In the genomic region with DNA sequence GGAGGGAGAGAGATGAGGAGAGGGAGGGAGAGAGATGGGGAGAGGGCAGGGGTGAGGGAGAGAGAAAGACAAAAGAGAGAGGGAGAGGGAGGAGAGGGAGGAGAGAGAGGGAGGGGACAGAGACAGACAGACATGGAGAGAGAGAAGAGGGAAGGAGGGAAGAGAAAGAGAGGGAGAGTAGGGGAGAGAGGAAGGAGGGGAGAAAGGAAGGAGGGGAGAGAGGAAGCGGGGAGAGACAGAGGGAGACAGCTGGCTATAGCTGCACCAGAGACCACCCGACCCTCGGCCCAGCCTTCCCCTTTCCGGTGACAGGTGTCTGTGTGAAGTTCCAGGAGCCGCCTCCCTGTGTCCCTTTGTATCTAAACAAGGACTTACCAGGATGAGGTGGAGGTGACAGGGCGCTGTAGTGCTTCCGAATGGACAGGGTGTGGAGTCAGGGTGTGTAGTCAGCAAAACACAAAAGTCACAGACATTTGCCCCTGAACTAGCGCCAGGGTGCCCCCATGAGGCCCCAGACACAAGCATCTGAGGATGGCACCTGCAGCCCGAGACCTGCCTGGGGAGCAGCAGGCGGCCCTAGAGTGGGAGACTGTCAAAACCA, we compare ENCODE assay signal across 19 cellular contexts.
DNase-seq lines count a peak whose midpoint lies in the region; ATAC-seq, FAIRE-seq and TF ChIP-seq lines count a peak whose summit lies in the region.
"Had no signal": no experiment of that assay in that cellular context is flagged by ENCODE, and none has a peak within 500 bp of the region (broad histone marks: within the 10 kb centered on the region; RNA-seq: fewer than 3 reads in every experiment).

No MANE protein-coding gene starts in this region.

- RAD21 ChIA-PET in HCT116 (lab: Charles Lee; ENCODE audit: low non-redundant PET in 1 of 2, low total read pairs in 2 of 2, uncharacterized antibody in 2 of 2, unreplicated experiment in 2 of 2): no interaction called here

- CTCF ChIA-PET in HCT116 (lab: Charles Lee) (no interaction called here), HepG2 (lab: Yijun Ruan, JAX; ENCODE audit: low intra/inter-chr PET ratio, low total read pairs) (no interaction called here)

- TF ChIP-seq EP300 in HepG2 (IDR thresholded peaks at IDR 0.05; ENCODE audit: low read depth in 2 of 2, low read length in 2 of 2) (no peak), HepG2 (CRISPR knock-in tag; IDR thresholded peaks at IDR 0.05; ENCODE audit: borderline replicate concordance) (no peak)

- TF ChIP-seq RAD21 in HCT116 (IDR thresholded peaks at IDR 0.05; ENCODE audit: low read depth) (0 out of 2 replicates have a peak, but pooled peaks have one; percentile 17), HepG2 (CRISPR knock-in tag; IDR thresholded peaks at IDR 0.05) (peak; percentile 38; the same call in 1 of the 2 replicates)

- 65% methylated on average over 7 of the region's 10 CpGs for WGBS in HepG2 (ENCODE audit: low lambda C conversion rate)

- DNase-seq in NCI-H1092 treated with DMSO at 0.1 percent for 48 hours (lab: John Stamatoyannopoulos, UW) (peak; percentile 22), NCI-H1092 (lab: John Stamatoyannopoulos, UW) (no peak), HCT116 (ENCODE audit: low read depth, low spot score) (no peak), SW480 (ENCODE audit: low spot score) (peak; percentile 95), HepG2 (ENCODE audit: low spot score) (peak; percentile 45), gastrocnemius medialis (no peak), COR-L47 (lab: John Stamatoyannopoulos, UW) (no peak), SKM-1 (lab: John Stamatoyannopoulos, UW; ENCODE audit: unreplicated experiment) (no peak)
- DNase-seq: Calu3, DMS79, MG63, NCI-H1930, Peyer's patch, SIG-M5, SW 1271 had no signal

- H3K27ac ChIP-seq in HCT116 (ENCODE audit: low read depth, low read length) (no peak overlapping the region), HepG2 (ENCODE audit: extremely low read length, insufficient read depth, low read length) (peak overlapping the region; percentile 95), gastrocnemius medialis (no peak overlapping the region)
- H3K27ac ChIP-seq: 22Rv1, C4-2B, KMS-11, Peyer's patch had no signal

- H3K27me3 ChIP-seq in HCT116 (ENCODE audit: insufficient read depth, low read length) (no peaks in the 10 kb centered on the region), HepG2 (ENCODE audit: control insufficient read depth in 1 of 2, insufficient read depth in 2 of 2, low read length in 2 of 2) (no peaks in the 10 kb centered on the region), gastrocnemius medialis (peaks cover 11 to 15% (median 14%) of the 10 kb centered on the region in 3 donors)
- H3K27me3 ChIP-seq: MG63, Peyer's patch had no signal

- in situ Hi-C loops in HepG2 (cut with HindIII; ENCODE audit: extremely low pct_ligation_motif_present, low pct_unique_long_range_greater_than_20kb): loop anchor here (5.0 kb wide), 1 partner anchor 53 kb away; no protein-coding TSS in a partner anchor
- in situ Hi-C loops in gastrocnemius medialis (cut with MboI; ENCODE audit: low sequenced_read_pairs in 4 of 4): no loop called here

- no peaks in the 10 kb centered on the region for H3K4me1 ChIP-seq in HCT116 (ENCODE audit: control insufficient read depth in 1 of 2, insufficient read depth in 2 of 2, low read length in 2 of 2)
- peaks cover 98% of the 10 kb centered on the region for H3K4me1 ChIP-seq in HepG2 (ENCODE audit: insufficient read depth, low read length)
- H3K4me1 ChIP-seq in gastrocnemius medialis: no peaks in the 10 kb centered on the region
- H3K4me1 ChIP-seq: Peyer's patch had no signal

- BruUV-seq in HCT116 (replicated peaks; lab: Mats Ljungman, UMichigan) (no TSS peak), HepG2 (replicated peaks; lab: Mats Ljungman, UMichigan) (no TSS peak)

- H2AFZ ChIP-seq in HCT116 (ENCODE audit: low read depth, low read length, poor library complexity, severe bottlenecking) (no peak overlapping the region), HepG2 (ENCODE audit: low read length) (no peak overlapping the region)

- no peaks in the 10 kb centered on the region for H3K36me3 ChIP-seq in HCT116 (ENCODE audit: control insufficient read depth in 1 of 2, insufficient read depth in 2 of 2, low read length in 2 of 2)
- H3K36me3 ChIP-seq in HepG2 (replicated peaks in 1 of 2; ENCODE audit: control insufficient read depth in 1 of 2, insufficient read depth in 2 of 2, low read length in 2 of 2): no peaks in the 10 kb centered on the region
- no peaks in the 10 kb centered on the region for H3K36me3 ChIP-seq in gastrocnemius medialis
- H3K36me3 ChIP-seq: MG63, Peyer's patch had no signal

- H3K79me2 ChIP-seq in HCT116 (ENCODE audit: insufficient read depth, low read length) (no peaks in the 10 kb centered on the region), HepG2 (ENCODE audit: insufficient read depth, low read length) (no peaks in the 10 kb centered on the region)

- H4K20me1 ChIP-seq in HCT116 (ENCODE audit: insufficient read depth) (no peaks in the 10 kb centered on the region), HepG2 (ENCODE audit: insufficient read depth, low read length) (no peaks in the 10 kb centered on the region)

- no peak overlapping the region for H3K9ac ChIP-seq in HCT116 (ENCODE audit: low read length)
- H3K9ac ChIP-seq in HepG2 (ENCODE audit: insufficient read depth, low read depth, low read length): peak overlapping the region; percentile 81
- H3K9ac ChIP-seq: KMS-11 had no signal

- no peaks in the 10 kb centered on the region for H3K9me2 ChIP-seq in HCT116 (ENCODE audit: insufficient read depth)

- H3K4me3 ChIP-seq in HCT116 (replicated peaks in 1 of 2; ENCODE audit: low read depth in 1 of 2, low read length in 2 of 2) (no peak overlapping the region), HepG2 (replicated peaks in 1 of 3; ENCODE audit: insufficient read depth in 1 of 3, low read depth in 2 of 3, low read length in 3 of 3) (no peak overlapping the region), gastrocnemius medialis (no peak overlapping the region)
- H3K4me3 ChIP-seq: MG63, Peyer's patch had no signal

- no peaks in the 10 kb centered on the region for H3K9me3 ChIP-seq in HCT116 (ENCODE audit: control insufficient read depth in 1 of 2, insufficient read depth in 1 of 2, low read depth in 1 of 2, low read length in 2 of 2)
- H3K9me3 ChIP-seq in HepG2 (ENCODE audit: low read length): no peaks in the 10 kb centered on the region
- no peaks in the 10 kb centered on the region for H3K9me3 ChIP-seq in gastrocnemius medialis
- H3K9me3 ChIP-seq: MG63, Peyer's patch had no signal

- no peak for TF ChIP-seq POLR2A in HCT116 (IDR thresholded peaks at IDR 0.05; ENCODE audit: borderline replicate concordance, extremely low read depth, insufficient read depth, insufficient read length)
- no peak for TF ChIP-seq POLR2A in HepG2 (IDR thresholded peaks at IDR 0.05; ENCODE audit: insufficient read depth in 1 of 2, low read depth in 2 of 2, low read length in 2 of 2)
- no peak for TF ChIP-seq POLR2A in gastrocnemius medialis (IDR thresholded peaks at IDR 0.05)

- no peak for FAIRE-seq in HepG2 (lab: Jason Lieb, UNC)
- FAIRE-seq: H54 had no signal

- POLR2A ChIA-PET in HCT116 (lab: Charles Lee): no interaction called here
- POLR2A ChIA-PET in HepG2 (lab: Yijun Ruan, JAX): interaction anchor here (1.1 to 4.8 kb wide), 7 partner anchors 7 to 53 kb away, joined by 3 to 78 read pairs (median 38); no protein-coding TSS in a partner anchor

- H3K4me2 ChIP-seq in HCT116 (ENCODE audit: low read length): no peak overlapping the region
- H3K4me2 ChIP-seq in HepG2 (ENCODE audit: low read depth, low read length): peak overlapping the region; percentile 58; the same call in 1 of the 2 replicates
- H3K4me2 ChIP-seq: KMS-11 had no signal

- intact Hi-C loops in HCT116 (cut with micrococcal nuclease): no loop called here
- intact Hi-C loops in HepG2 (cut with micrococcal nuclease; ENCODE audit: unreplicated experiment): no loop called here
- intact Hi-C loops in gastrocnemius medialis (cut with DNase I; ENCODE audit: low total_unique reads): no loop called here

- ATAC-seq in HCT116 (peak; percentile 27; the same call in 1 of the 2 replicates), HepG2 (no peak), gastrocnemius medialis (no peak)

- no peak for TF ChIP-seq CTCF in HCT116 (IDR thresholded peaks at IDR 0.05 in 2 of 3, conservative IDR thresholded peaks at IDR 0.05 in 1 of 3; ENCODE audit: borderline replicate concordance in 1 of 3, insufficient read depth in 1 of 3, low read depth in 2 of 3, low read length in 2 of 3)
- TF ChIP-seq CTCF in HepG2 (CRISPR knock-in tag; IDR thresholded peaks at IDR 0.05): peak; percentile 57
- TF ChIP-seq CTCF in gastrocnemius medialis (IDR thresholded peaks at IDR 0.05 in 4 of 5, conservative IDR thresholded peaks at IDR 0.05 in 1 of 5): no peak

TF ChIP-seq in HCT116, 20 proteins besides CTCF, POLR2A, EP300 and RAD21 (continues in another document):
- TF ChIP-seq ZNF274 (IDR thresholded peaks at IDR 0.05; ENCODE audit: low read depth, low read length) (no peak), CEBPB (IDR thresholded peaks at IDR 0.05; ENCODE audit: low read depth) (no peak)

TF ChIP-seq in HepG2, 621 proteins besides CTCF, POLR2A, EP300 and RAD21 (continues in another document):
- TF ChIP-seq ZFP37 (CRISPR knock-in tag; IDR thresholded peaks at IDR 0.05; ENCODE audit: borderline replicate concordance) (no peak), STAG1 (CRISPR knock-in tag; IDR thresholded peaks at IDR 0.05) (peak; percentile 49), PCBP2 (optimal IDR thresholded peaks at IDR 0.05; ENCODE audit: low read depth, low read length, poor library complexity, severe bottlenecking) (peak; percentile 82), AHR (CRISPR knock-in tag; IDR thresholded peaks at IDR 0.05) (no peak), HNRNPK (IDR thresholded peaks at IDR 0.05; ENCODE audit: low read depth, low read length, poor library complexity, severe bottlenecking) (peak; percentile 59), NFRKB (IDR thresholded peaks at IDR 0.05) (no peak), MED8 (CRISPR knock-in tag; IDR thresholded peaks at IDR 0.05; ENCODE audit: insufficient replicate concordance) (no peak), ZNF781 (CRISPR knock-in tag; IDR thresholded peaks at IDR 0.05; ENCODE audit: borderline replicate concordance, not compliant biosample characterization) (no peak)
- TF ChIP-seq, protein P1, sequence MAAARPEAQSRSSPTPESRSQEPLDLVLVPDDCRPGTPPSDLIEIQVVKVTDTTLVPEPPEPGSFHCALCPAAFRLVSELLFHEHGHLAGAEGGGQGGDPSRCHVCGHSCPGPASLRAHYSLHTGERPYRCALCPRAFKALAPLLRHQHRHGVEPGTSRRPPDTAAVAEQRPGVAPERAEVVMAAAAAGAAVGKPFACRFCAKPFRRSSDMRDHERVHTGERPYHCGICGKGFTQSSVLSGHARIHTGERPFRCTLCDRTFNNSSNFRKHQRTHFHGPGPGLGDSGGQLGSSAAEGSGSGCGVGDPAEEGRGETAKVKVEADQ (CRISPR knock-in tag; IDR thresholded peaks at IDR 0.05; ENCODE audit: borderline replicate concordance): no peak

Comparison
In these comparisons a context has a peak if more than half of its experiments do, and no peak if none do; other contexts are left out.
1. DNase-seq: peak in NCI-H1092 treated with DMSO at 0.1 percent for 48 hours (single experiment), SW480 (single experiment) and HepG2 (single experiment); none in NCI-H1092 (single experiment), HCT116 (single experiment), gastrocnemius medialis (0 of 2), COR-L47 (single experiment) and SKM-1 (single experiment).